8 cellular contexts compared by ENCODE assay signal in genomic region chr1:145927073-145927886, GRCh38. TPM values are rescaled to one million over a fixed set of nuclear protein-coding genes. Genes with fewer than 3 reads are reported as not detected.
DNase-seq lines count a peak whose midpoint lies in the region; ATAC-seq and TF ChIP-seq lines count a peak whose summit lies in the region.

Gene RBM8A (minus strand): TSS chr1:145927484. CDS start chr1:145927426, 58 bp downstream.

- DNase-seq in BJ (ENCODE audit: low read depth) (peak; percentile 96), NCI-H510A (lab: John Stamatoyannopoulos, UW) (peak; percentile 96), choroid plexus epithelial cell (ENCODE audit: low read depth) (peak; percentile 99), kidney epithelial cell (ENCODE audit: low read depth) (peak; percentile 96)
- peak; percentile 90 for DNase-seq in activated CD4-positive, alpha-beta T cell treated with anti-CD3 and anti-CD28 coated beads for 1 hour
- DNase-seq in stimulated activated CD4-positive, alpha-beta T cell treated with anti-CD3 and anti-CD28 coated beads, Interleukin-15, amount 100 ng/mL, for 48 hours (ENCODE audit: low read depth in 2 of 2), result peak; percentile 91 to 92

- H3K27me3 ChIP-seq in BJ (ENCODE audit: control insufficient read depth, insufficient read depth, low read length) (no peaks in the 10 kb centered on the region), kidney epithelial cell (ENCODE audit: control insufficient read depth, insufficient read depth, low read length) (no peaks in the 10 kb centered on the region)

- CTCF ChIA-PET in BJ (lab: Yijun Ruan, JAX), result interaction anchor here (0.7 to 1.8 kb wide), 22 partner anchors 13 to 105 kb away, joined by 3 to 12 read pairs (median 4); partner anchors contain the start of genes ANKRD34A, ANKRD35, ITGA10 and LIX1L

- peak; percentile 78 for TF ChIP-seq CTCF in BJ (IDR thresholded peaks at IDR 0.05; ENCODE audit: insufficient read depth, low read depth, low read length)
- TF ChIP-seq CTCF in choroid plexus epithelial cell (conservative IDR thresholded peaks at IDR 0.05; ENCODE audit: low read depth, low read length), result peak; percentile 74
- peak; percentile 75 for TF ChIP-seq CTCF in kidney epithelial cell (IDR thresholded peaks at IDR 0.05; ENCODE audit: insufficient read depth, low read length, poor library complexity, severe bottlenecking)

- H3K4me3 ChIP-seq in BJ (ENCODE audit: low read depth, low read length) (peak within 1 kb of the TSS; percentile 66), choroid plexus epithelial cell (ENCODE audit: low read depth, low read length) (peak within 1 kb of the TSS; percentile 85), kidney epithelial cell (ENCODE audit: low read depth, low read length) (peak within 1 kb of the TSS; percentile 61)

- H3K36me3 ChIP-seq in BJ (ENCODE audit: control insufficient read depth, insufficient read depth, low read length) (peaks cover 7% of the 10 kb centered on the region), kidney epithelial cell (ENCODE audit: control insufficient read depth, insufficient read depth, low read length) (no peaks in the 10 kb centered on the region)

- peak; percentile 96 for TF ChIP-seq POLR2A in GM19193 (IDR thresholded peaks at IDR 0.05; ENCODE audit: extremely low read depth, insufficient read depth, insufficient read length)

- POLR2A ChIA-PET in BJ (lab: Charles Lee), result interaction anchor here (0.6 to 1.1 kb wide), 6 partner anchors 8 to 90 kb away, joined by 3 to 5 read pairs (median 4); partner anchors contain the start of genes LIX1L and PEX11B

- ATAC-seq in HG03439 (IDR thresholded peaks at IDR 0.05; ENCODE audit: unreplicated experiment), result peak; percentile 93

RNA-seq across cellular contexts. Expression of gene RBM8A, which starts in this region (rescaled TPM):
- polyA plus RNA-seq in BJ (2011; rRNA removed), result 71.2 and 135 TPM in 2 replicates
- 23.6 and 31.7 TPM in 2 replicates for polyA minus RNA-seq in BJ (2011; rRNA and poly(A)+ RNA removed)
- 159 and 173 TPM in 2 replicates for total RNA-seq in kidney epithelial cell

Comparison
In these comparisons a context has a peak if more than half of its experiments do, and no peak if none do; other contexts are left out.
1. Peak in every context shown above with its lines: DNase-seq, ATAC-seq and H3K4me3 ChIP-seq.